In the genomic region with DNA sequence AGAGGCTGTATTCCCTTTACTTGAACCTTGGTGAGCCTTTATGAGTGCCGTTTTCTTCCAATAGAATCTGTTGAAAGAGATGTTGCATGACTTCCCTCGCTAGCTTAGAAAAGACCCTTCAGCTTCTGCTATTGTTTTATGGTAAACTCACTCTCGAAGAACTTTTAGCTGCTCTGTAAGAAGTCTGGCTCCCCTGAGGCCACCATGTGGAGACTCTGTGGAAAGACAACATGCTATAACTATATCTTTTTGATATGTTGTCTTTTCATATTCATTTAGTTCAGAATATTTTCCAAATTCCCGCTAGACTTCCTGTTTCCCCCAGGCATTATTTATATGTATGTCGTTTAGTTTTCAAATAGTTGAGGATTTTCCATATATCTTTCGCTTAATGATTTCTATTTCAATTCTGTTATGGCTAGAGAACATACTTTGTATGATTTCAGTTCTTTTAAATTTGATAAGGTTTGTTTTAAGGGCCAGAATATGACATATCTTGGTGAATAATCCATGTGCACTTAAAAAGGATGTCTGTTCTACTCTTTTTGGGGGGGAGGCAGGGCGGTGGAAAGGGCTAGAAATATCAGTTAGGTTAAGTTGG, we compare ENCODE assay signal across 8 cellular contexts.
A peak's percentile ranks its signal among the peaks of the same experiment; 100 is the strongest.
DNase-seq lines count a peak whose midpoint lies in the region; ATAC-seq, FAIRE-seq and TF ChIP-seq lines count a peak whose summit lies in the region.

No MANE protein-coding gene starts in this region.

- DNase-seq in activated naive CD4-positive, alpha-beta T cell treated with Interleukin-2 at 50 U/mL for 16 hours, result peak; percentile 29
- no peak for DNase-seq in activated naive CD4-positive, alpha-beta T cell (lab: John Stamatoyannopoulos, UW)
- DNase-seq in M059J (ENCODE audit: low read depth) (peak; percentile 35), frontal cortex (ENCODE audit: low spot score in 2 of 2) (no peak), retinal pigment epithelial cell (ENCODE audit: low read depth) (no peak), NCI-H1930 (lab: John Stamatoyannopoulos, UW) (no peak)
- DNase-seq in activated CD4-positive, alpha-beta T cell treated with anti-CD3 and anti-CD28 coated beads, Interleukin-2, amount 50 U/mL, for 1 hour, result peak; percentile 31

- TF ChIP-seq CTCF in retinal pigment epithelial cell (conservative IDR thresholded peaks at IDR 0.05; ENCODE audit: low read depth, low read length), result peak; percentile 81

- no peak for ATAC-seq in GM19397 (IDR thresholded peaks at IDR 0.05; ENCODE audit: unreplicated experiment)

- no peak overlapping the region for H3K4me3 ChIP-seq in retinal pigment epithelial cell (ENCODE audit: low read length)

- peak; percentile 42 for FAIRE-seq in frontal cortex (lab: Jason Lieb, UNC)

Comparison
In these comparisons a context has a peak if more than half of its experiments do, and no peak if none do; other contexts are left out.
1. DNase-seq: peak in activated naive CD4-positive, alpha-beta T cell treated with Interleukin-2 at 50 U/mL for 16 hours (single experiment), M059J (single experiment) and activated CD4-positive, alpha-beta T cell treated with anti-CD3 and anti-CD28 coated beads, Interleukin-2, amount 50 U/mL, for 1 hour (single experiment); none in activated naive CD4-positive, alpha-beta T cell (0 of 4), frontal cortex (0 of 2), retinal pigment epithelial cell (single experiment) and NCI-H1930 (0 of 2).